Comparison of ENCODE assay signal across 3 cellular contexts in genomic region chr22:22691716-22692701, GRCh38.
TF ChIP-seq lines count a peak whose summit lies in the region.

No MANE protein-coding gene starts in this region.

TF ChIP-seq in A549, 52 proteins besides CTCF, POLR2A, EP300 and RAD21:
- peak; percentile 85 for TF ChIP-seq MAFK (IDR thresholded peaks at IDR 0.05; ENCODE audit: partially characterized antibody)
- TF ChIP-seq HES2 (IDR thresholded peaks at IDR 0.05) = no peak
- TF ChIP-seq ELK1 (IDR thresholded peaks at IDR 0.05; ENCODE audit: low read depth, low read length) = no peak
- TF ChIP-seq RNF2 (IDR thresholded peaks at IDR 0.05; ENCODE audit: borderline replicate concordance, low read depth) = no peak
- no peak for TF ChIP-seq MAX (IDR thresholded peaks at IDR 0.05)
- TF ChIP-seq ATOH8 (CRISPR knock-in tag; IDR thresholded peaks at IDR 0.05; ENCODE audit: low read depth) = no peak
TF ChIP-seq in A549: peak in this region for 1.

TF ChIP-seq in HCT116, 20 proteins besides CTCF, POLR2A, EP300 and RAD21:
- TF ChIP-seq TCF7L2 (IDR thresholded peaks at IDR 0.05; ENCODE audit: borderline replicate concordance, extremely low read depth, insufficient read depth, insufficient read length) (no peak), REST (IDR thresholded peaks at IDR 0.05; ENCODE audit: low read depth) (no peak), ATF3 (IDR thresholded peaks at IDR 0.05) (no peak), EZH2 (IDR thresholded peaks at IDR 0.05) (no peak), CBX3 (IDR thresholded peaks at IDR 0.05; ENCODE audit: low read depth) (no peak), YY1 (IDR thresholded peaks at IDR 0.05; ENCODE audit: extremely low read depth, insufficient replicate concordance, low read depth, low read length) (no peak), FOSL1 (IDR thresholded peaks at IDR 0.05; ENCODE audit: low read depth) (no peak)

TF ChIP-seq in HepG2, 621 proteins besides CTCF, POLR2A, EP300 and RAD21:
- TF ChIP-seq MAFF (IDR thresholded peaks at IDR 0.05; ENCODE audit: low read depth, low read length) (peak; percentile 86), RNF219 (CRISPR knock-in tag; IDR thresholded peaks at IDR 0.05) (no peak), MAFK (conservative IDR thresholded peaks at IDR 0.05 in 1 of 2, IDR thresholded peaks at IDR 0.05 in 1 of 2; ENCODE audit: low read length in 2 of 2) (peak; percentile 86 to 90), ZNF639 (CRISPR knock-in tag; conservative IDR thresholded peaks at IDR 0.05) (no peak), THYN1 (CRISPR knock-in tag; IDR thresholded peaks at IDR 0.05; ENCODE audit: borderline replicate concordance, low read depth) (no peak)
